In the genomic region with DNA sequence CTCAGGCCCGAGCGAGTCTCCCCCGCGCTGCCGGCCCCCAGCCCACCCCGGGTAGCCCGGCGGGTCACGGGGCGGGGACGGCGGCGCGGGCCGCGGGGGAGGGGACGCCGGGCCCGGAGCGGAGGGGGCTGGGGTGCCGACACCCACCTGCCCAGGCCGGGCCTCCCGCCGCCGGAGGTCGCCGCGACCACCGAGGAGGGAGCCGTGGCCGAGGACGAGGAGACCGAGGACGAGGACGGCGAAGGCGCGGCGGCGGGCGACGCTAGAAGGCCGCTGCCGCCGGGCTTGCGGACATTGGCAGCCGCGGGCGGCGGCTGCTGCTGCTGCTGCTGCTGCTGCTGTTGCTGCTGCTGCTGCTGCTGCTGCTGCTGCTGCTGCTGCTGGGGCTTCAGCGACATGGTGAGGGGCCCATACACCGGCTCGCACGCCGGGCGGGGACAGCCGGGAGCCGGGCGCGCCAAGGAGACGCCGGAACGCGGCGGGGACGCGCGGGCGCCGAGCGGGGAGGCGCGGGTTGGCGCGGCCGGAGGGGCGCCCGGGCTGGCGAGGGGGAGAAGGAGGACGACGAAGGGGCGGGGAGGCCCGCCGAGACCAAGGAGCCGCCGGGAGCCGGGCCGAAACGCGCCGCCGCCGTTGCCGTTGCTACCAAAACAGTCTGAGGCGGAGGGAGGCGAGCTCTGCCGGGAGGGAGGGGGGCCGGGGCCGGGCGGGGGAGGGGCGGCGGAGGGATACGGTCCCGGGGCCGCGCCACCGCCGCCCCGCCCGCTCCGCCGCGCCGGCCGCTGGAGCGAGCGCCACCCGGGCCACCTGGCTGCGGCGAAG, we compare ENCODE assay signal across 8 cellular contexts. TPM values are rescaled to one million over a fixed set of nuclear protein-coding genes. Genes with fewer than 3 reads are reported as not detected.
A peak's percentile ranks its signal among the peaks of the same experiment; 100 is the strongest.
DNase-seq lines count a peak whose midpoint lies in the region; ATAC-seq and TF ChIP-seq lines count a peak whose summit lies in the region.

A gene with protein sequence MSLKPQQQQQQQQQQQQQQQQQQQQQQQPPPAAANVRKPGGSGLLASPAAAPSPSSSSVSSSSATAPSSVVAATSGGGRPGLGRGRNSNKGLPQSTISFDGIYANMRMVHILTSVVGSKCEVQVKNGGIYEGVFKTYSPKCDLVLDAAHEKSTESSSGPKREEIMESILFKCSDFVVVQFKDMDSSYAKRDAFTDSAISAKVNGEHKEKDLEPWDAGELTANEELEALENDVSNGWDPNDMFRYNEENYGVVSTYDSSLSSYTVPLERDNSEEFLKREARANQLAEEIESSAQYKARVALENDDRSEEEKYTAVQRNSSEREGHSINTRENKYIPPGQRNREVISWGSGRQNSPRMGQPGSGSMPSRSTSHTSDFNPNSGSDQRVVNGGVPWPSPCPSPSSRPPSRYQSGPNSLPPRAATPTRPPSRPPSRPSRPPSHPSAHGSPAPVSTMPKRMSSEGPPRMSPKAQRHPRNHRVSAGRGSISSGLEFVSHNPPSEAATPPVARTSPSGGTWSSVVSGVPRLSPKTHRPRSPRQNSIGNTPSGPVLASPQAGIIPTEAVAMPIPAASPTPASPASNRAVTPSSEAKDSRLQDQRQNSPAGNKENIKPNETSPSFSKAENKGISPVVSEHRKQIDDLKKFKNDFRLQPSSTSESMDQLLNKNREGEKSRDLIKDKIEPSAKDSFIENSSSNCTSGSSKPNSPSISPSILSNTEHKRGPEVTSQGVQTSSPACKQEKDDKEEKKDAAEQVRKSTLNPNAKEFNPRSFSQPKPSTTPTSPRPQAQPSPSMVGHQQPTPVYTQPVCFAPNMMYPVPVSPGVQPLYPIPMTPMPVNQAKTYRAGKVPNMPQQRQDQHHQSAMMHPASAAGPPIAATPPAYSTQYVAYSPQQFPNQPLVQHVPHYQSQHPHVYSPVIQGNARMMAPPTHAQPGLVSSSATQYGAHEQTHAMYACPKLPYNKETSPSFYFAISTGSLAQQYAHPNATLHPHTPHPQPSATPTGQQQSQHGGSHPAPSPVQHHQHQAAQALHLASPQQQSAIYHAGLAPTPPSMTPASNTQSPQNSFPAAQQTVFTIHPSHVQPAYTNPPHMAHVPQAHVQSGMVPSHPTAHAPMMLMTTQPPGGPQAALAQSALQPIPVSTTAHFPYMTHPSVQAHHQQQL (minus strand): TSS at position 679 of the 822 bp plus-strand sequence. CDS start 281 bp downstream, at position 398.

- H2AFZ ChIP-seq in GM23338: peak within 1 kb of the TSS; percentile 57

- POLR2A ChIA-PET in MCF 10A (lab: Yijun Ruan, JAX): interaction anchor here (0.6 to 0.8 kb wide), 8 partner anchors 14 to 1551 kb away, joined by 3 to 6 read pairs (median 3); a partner anchor contains a TSS

- DNase-seq in GM23338 (ENCODE audit: low spot score) (peak; percentile 77), LNCaP clone FGC (ENCODE audit: low read depth) (no peak), MCF 10A (ENCODE audit: unreplicated experiment) (peak; percentile 45), islet precursor cell (no peak)
- DNase-seq in T-helper 2 cell treated with Interferon-gamma antibody and Interleukin-4, amounts not matched to agents 5 μg/mL and 100 μg/mL, for 36 hours (ENCODE audit: low spot score): no peak

- CTCF ChIA-PET in MCF 10A (lab: Yijun Ruan, JAX): no interaction called here

- H3K27me3 ChIP-seq in GM23338 (ENCODE audit: insufficient read depth) (no peaks in the 10 kb centered on the region), iPS-20b (ENCODE audit: insufficient read depth, low read length) (no peaks in the 10 kb centered on the region), skeletal muscle tissue (ENCODE audit: control insufficient read depth in 3 of 3, insufficient read depth in 3 of 3, low read length in 3 of 3) (no peaks in the 10 kb centered on the region)

- H4K20me1 ChIP-seq in GM23338 (replicated peaks; ENCODE audit: insufficient read depth): peaks cover 19% of the 10 kb centered on the region

- H3K4me3 ChIP-seq in GM23338 (peak within 1 kb of the TSS; percentile 84), LNCaP clone FGC (ENCODE audit: low read depth, low read length) (peak within 1 kb of the TSS; percentile 98), iPS-20b (ENCODE audit: low read length) (peak within 1 kb of the TSS; percentile 70), skeletal muscle tissue (ENCODE audit: low read length in 3 of 3) (peak within 1 kb of the TSS; percentile 82 to 95 (median 95))

- H3K27ac ChIP-seq in GM23338 (ENCODE audit: low read depth) (peak within 1 kb of the TSS; percentile 95), iPS-20b (ENCODE audit: low read length) (peak within 1 kb of the TSS; percentile 87), skeletal muscle tissue (ENCODE audit: low read depth, low read length) (peak within 1 kb of the TSS; percentile 87)

- no peak for TF ChIP-seq CTCF in GM23338 (conservative IDR thresholded peaks at IDR 0.05; ENCODE audit: low read depth in 2 of 2)
- TF ChIP-seq CTCF in LNCaP clone FGC (IDR thresholded peaks at IDR 0.05; ENCODE audit: control insufficient read depth, extremely low read depth, insufficient read depth): no peak
- no peak for TF ChIP-seq CTCF in MCF 10A (IDR thresholded peaks at IDR 0.05; ENCODE audit: unreplicated experiment)

- peak within 1 kb of the TSS; percentile 85 for H3K9ac ChIP-seq in ES-I3 (ENCODE audit: low read depth, low read length)
- peak within 1 kb of the TSS; percentile 89 for H3K9ac ChIP-seq in iPS-20b (ENCODE audit: low read depth, low read length)
- H3K9ac ChIP-seq in skeletal muscle tissue (ENCODE audit: low read depth in 1 of 3, low read length in 3 of 3): peak within 1 kb of the TSS; percentile 89 to 94 (median 92)

- H3K36me3 ChIP-seq in ES-I3 (ENCODE audit: insufficient read depth, low read length) (no peaks in the 10 kb centered on the region), GM23338 (ENCODE audit: insufficient read depth) (no peaks in the 10 kb centered on the region), iPS-20b (ENCODE audit: insufficient read depth, low read depth, low read length) (no peaks in the 10 kb centered on the region), skeletal muscle tissue (ENCODE audit: control insufficient read depth in 3 of 3, insufficient read depth in 3 of 3, low read length in 3 of 3) (no peaks in the 10 kb centered on the region)

- H3K27me3 Mint-ChIP-seq in GM23338 (ENCODE audit: insufficient read depth, low read depth, poor library complexity): peaks cover 16% of the 10 kb centered on the region
- no peaks in the 10 kb centered on the region for H3K27me3 Mint-ChIP-seq in T-helper 2 cell treated with Interferon-gamma antibody and Interleukin-4, amounts not matched to agents 5 μg/mL and 100 μg/mL, for 36 hours (ENCODE audit: low read depth)
- H3K27me3 Mint-ChIP-seq in MCF 10A (ENCODE audit: insufficient read depth, unreplicated experiment): no peaks in the 10 kb centered on the region

- peaks cover 52% of the 10 kb centered on the region for H3K79me2 ChIP-seq in GM23338 (replicated peaks; ENCODE audit: insufficient read depth)

- peak within 1 kb of the TSS; percentile 93 for H3K4me3 Mint-ChIP-seq in GM23338
- peak within 1 kb of the TSS; percentile 97 for H3K4me3 Mint-ChIP-seq in T-helper 2 cell treated with Interferon-gamma antibody and Interleukin-4, amounts not matched to agents 5 μg/mL and 100 μg/mL, for 36 hours
- peak within 1 kb of the TSS; percentile 84 for H3K4me3 Mint-ChIP-seq in MCF 10A (ENCODE audit: unreplicated experiment)

- peaks cover 3% of the 10 kb centered on the region; the same call in 1 of the 2 replicates for H3K4me1 ChIP-seq in ES-I3 (ENCODE audit: insufficient read depth, low read length)
- peaks cover 30% of the 10 kb centered on the region for H3K4me1 ChIP-seq in GM23338 (ENCODE audit: insufficient read depth)
- peaks cover 7% of the 10 kb centered on the region for H3K4me1 ChIP-seq in iPS-20b (ENCODE audit: insufficient read depth, low read length)
- H3K4me1 ChIP-seq in skeletal muscle tissue (ENCODE audit: control insufficient read depth in 3 of 3, insufficient read depth in 3 of 3, low read length in 3 of 3): peaks cover 16 to 21% (median 20%) of the 10 kb centered on the region in 3 donors

- H3K36me3 Mint-ChIP-seq in GM23338 (ENCODE audit: low read depth): peaks cover 13% of the 10 kb centered on the region; the same call in 2 of the 3 replicates
- H3K36me3 Mint-ChIP-seq in T-helper 2 cell treated with Interferon-gamma antibody and Interleukin-4, amounts not matched to agents 5 μg/mL and 100 μg/mL, for 36 hours (ENCODE audit: low read depth): peaks cover 5% of the 10 kb centered on the region
- H3K36me3 Mint-ChIP-seq in MCF 10A (ENCODE audit: insufficient read depth, unreplicated experiment): peaks cover 6% of the 10 kb centered on the region

- H3F3A ChIP-seq in GM23338 (replicated peaks; ENCODE audit: low read depth): peaks cover 11% of the 10 kb centered on the region; the same call in 1 of the 2 replicates

- H3K9me3 Mint-ChIP-seq in GM23338 (peaks cover 6% of the 10 kb centered on the region; the same call in 1 of the 3 replicates), MCF 10A (ENCODE audit: unreplicated experiment) (no peaks in the 10 kb centered on the region)
- H3K9me3 Mint-ChIP-seq in T-helper 2 cell treated with Interferon-gamma antibody and Interleukin-4, amounts not matched to agents 5 μg/mL and 100 μg/mL, for 36 hours: no peaks in the 10 kb centered on the region

- H3K4me1 Mint-ChIP-seq in GM23338: peaks cover 30% of the 10 kb centered on the region
- H3K4me1 Mint-ChIP-seq in T-helper 2 cell treated with Interferon-gamma antibody and Interleukin-4, amounts not matched to agents 5 μg/mL and 100 μg/mL, for 36 hours (ENCODE audit: low read depth): peaks cover 24% of the 10 kb centered on the region
- H3K4me1 Mint-ChIP-seq in MCF 10A (ENCODE audit: insufficient read depth, unreplicated experiment): peaks cover 17% of the 10 kb centered on the region

- no peaks in the 10 kb centered on the region for H3K9me3 ChIP-seq in ES-I3 (ENCODE audit: control insufficient read depth, insufficient read depth, low read length)
- H3K9me3 ChIP-seq in iPS-20b (ENCODE audit: insufficient read depth, low read depth, low read length): no peaks in the 10 kb centered on the region
- no peaks in the 10 kb centered on the region for H3K9me3 ChIP-seq in skeletal muscle tissue (ENCODE audit: control insufficient read depth in 3 of 3, low read length in 3 of 3)

- no peaks in the 10 kb centered on the region for H3K9me2 ChIP-seq in GM23338 (ENCODE audit: insufficient read depth)

- BruUV-seq in MCF 10A (replicated peaks; lab: Mats Ljungman, UMichigan): no TSS peak

- H3K4me2 ChIP-seq in GM23338: peak within 1 kb of the TSS; percentile 85

- peak within 1 kb of the TSS; percentile 79 for H3K27ac Mint-ChIP-seq in GM23338
- H3K27ac Mint-ChIP-seq in T-helper 2 cell treated with Interferon-gamma antibody and Interleukin-4, amounts not matched to agents 5 μg/mL and 100 μg/mL, for 36 hours: peak within 1 kb of the TSS; percentile 78
- peak within 1 kb of the TSS; percentile 73 for H3K27ac Mint-ChIP-seq in MCF 10A (ENCODE audit: low read depth, unreplicated experiment)

- ATAC-seq in GM23338: no peak; the same call in 2 of the 3 replicates

- intact Hi-C loops in MCF 10A (cut with micrococcal nuclease): no loop called here

RNA-seq across cellular contexts. Expression of the gene that starts here (rescaled TPM):
- total RNA-seq in GM23338 (2014; rRNA removed; shearing (Covaris generic)): 44.8 and 52.9 TPM in 2 replicates
- 59.5 and 61.0 TPM in 2 replicates for polyA plus RNA-seq in GM23338 (2016; fragmentation: Nextera tagmentation; extraction: Ambion mirVana)
- total RNA-seq in MCF 10A (2022) (70.6 and 81.2 TPM in 2 replicates), skeletal muscle tissue (42.8 TPM)

Comparison
In these comparisons a context has a peak if more than half of its experiments do, and no peak if none do; other contexts are left out.
1. DNase-seq: peak in GM23338 (single experiment) and MCF 10A (single experiment); none in LNCaP clone FGC (single experiment), T-helper 2 cell treated with Interferon-gamma antibody and Interleukin-4, amounts not matched to agents 5 μg/mL and 100 μg/mL, for 36 hours (single experiment) and islet precursor cell (single experiment).
2. Peak in every context shown above with its lines, with median percentiles within 50 percentile points of each other: H3K9ac ChIP-seq, H3K27ac ChIP-seq, H3K4me3 ChIP-seq, H3K27ac Mint-ChIP-seq and H3K4me3 Mint-ChIP-seq.